11 cellular contexts compared by ENCODE assay signal in the genomic region with DNA sequence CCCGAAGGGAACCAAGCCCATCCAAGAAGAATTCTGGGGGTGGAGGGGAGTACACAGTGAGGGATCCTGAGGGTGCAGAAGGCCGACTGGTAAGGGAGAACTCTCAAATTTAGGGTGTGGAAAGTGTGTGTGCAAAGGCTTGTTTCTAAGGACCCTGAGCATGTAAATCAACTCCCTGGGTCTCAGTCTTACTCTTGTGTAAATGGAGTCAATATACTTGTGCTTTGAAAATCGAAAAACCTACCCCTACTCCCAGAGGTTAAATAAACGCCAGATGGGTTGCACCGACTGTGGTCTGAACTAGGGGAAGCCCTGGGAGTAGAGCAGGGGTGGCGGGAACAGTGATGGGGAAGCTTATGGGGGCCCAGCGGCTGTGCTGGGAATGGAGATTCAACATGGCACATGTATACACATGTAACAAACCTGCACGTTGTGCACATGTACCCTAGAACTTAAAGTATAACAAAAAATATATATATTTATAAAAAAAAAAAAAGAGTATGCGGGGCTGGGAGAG. TPM values are rescaled to one million over a fixed set of nuclear protein-coding genes. Genes with fewer than 3 reads are reported as not detected.
"Had no signal": no experiment of that assay in that cellular context is flagged by ENCODE, and none has a peak within 500 bp of the region (broad histone marks: within the 10 kb centered on the region; RNA-seq: fewer than 3 reads in every experiment).

No MANE protein-coding gene starts in this region.

- H3K27ac Mint-ChIP-seq: stimulated activated naive CD8-positive, alpha-beta T cell treated with anti-CD3 and anti-CD28 coated beads, Interleukin-15, amount 100 ng/mL, for 72 hours had no signal

- ATAC-seq: gastroesophageal sphincter, sciatic nerve had no signal

- H3K9me3 Mint-ChIP-seq: neural crest cell; stimulated activated naive CD8-positive, alpha-beta T cell treated with anti-CD3 and anti-CD28 coated beads, Interleukin-15, amount 100 ng/mL, for 72 hours had no signal

- H3K4me3 Mint-ChIP-seq: neural crest cell had no signal

- H3K27ac ChIP-seq: ascending aorta, epithelial cell of prostate, gastroesophageal sphincter, ovary, SJCRH30, testis, upper lobe of left lung had no signal

- DNase-seq: testis had no signal

- H3K4me3 ChIP-seq: ascending aorta, ovary, SJCRH30 had no signal

RNA-seq across cellular contexts. Expression of gene B4GALNT1, which starts 6.0 kb away (rescaled TPM):
- total RNA-seq: bronchial epithelial cell had no signal
